ENCODE assay signal across 17 cellular contexts in genomic region chrX:147916375-147916968, GRCh38. TPM values are rescaled to one million over a fixed set of nuclear protein-coding genes. Genes with fewer than 3 reads are reported as not detected.
DNase-seq lines count a peak whose midpoint lies in the region; ATAC-seq and TF ChIP-seq lines count a peak whose summit lies in the region.
"Had no signal": no experiment of that assay in that cellular context is flagged by ENCODE, and none has a peak within 500 bp of the region (broad histone marks: within the 10 kb centered on the region; RNA-seq: fewer than 3 reads in every experiment).

No MANE protein-coding gene starts in this region.

- H3K27ac Mint-ChIP-seq in CD4-positive, CD25-positive, alpha-beta regulatory T cell = peak overlapping the region; percentile 13 to 93 (median 28)
- peak overlapping the region; percentile 15 to 96 (median 74) for H3K27ac Mint-ChIP-seq in CD8-positive, alpha-beta memory T cell
- H3K27ac Mint-ChIP-seq in activated CD4-positive, alpha-beta memory T cell treated with anti-CD3 and anti-CD28 coated beads, Interleukin-2, amount 10 ng/mL, durations not matched to agents 7 days and 5 days = peak overlapping the region; percentile 31
- peak overlapping the region; percentile 30 to 93 (median 54) for H3K27ac Mint-ChIP-seq in naive thymus-derived CD8-positive, alpha-beta T cell

- ATAC-seq in CD4-positive, CD25-positive, alpha-beta regulatory T cell (ENCODE audit: low read depth in 2 of 2) = no peak
- no peak for ATAC-seq in naive thymus-derived CD8-positive, alpha-beta T cell
- no peak for ATAC-seq in HG03039 (IDR thresholded peaks at IDR 0.05; ENCODE audit: unreplicated experiment)
- ATAC-seq: activated naive CD4-positive, alpha-beta T cell treated with anti-CD3 and anti-CD28 coated beads, Interleukin-2, amount 50 U/mL, for 72 hours; gastroesophageal sphincter had no signal

- no peaks in the 10 kb centered on the region for H3K9me3 ChIP-seq in CD4-positive, CD25-positive, alpha-beta regulatory T cell (ENCODE audit: control insufficient read depth in 2 of 2, low read length in 2 of 2)
- no peaks in the 10 kb centered on the region for H3K9me3 ChIP-seq in CD8-positive, alpha-beta memory T cell (ENCODE audit: low read length)
- H3K9me3 ChIP-seq: gastroesophageal sphincter had no signal

- H3K36me3 ChIP-seq in CD4-positive, CD25-positive, alpha-beta regulatory T cell (ENCODE audit: control insufficient read depth, insufficient read depth, low read length) = no peaks in the 10 kb centered on the region
- no peaks in the 10 kb centered on the region for H3K36me3 ChIP-seq in CD8-positive, alpha-beta memory T cell (ENCODE audit: insufficient read depth, low read length)
- no peaks in the 10 kb centered on the region for H3K36me3 ChIP-seq in mesendoderm (ENCODE audit: control insufficient read depth, insufficient read depth, low read length)
- H3K36me3 ChIP-seq: gastroesophageal sphincter had no signal

- no peak for TF ChIP-seq CTCF in GM13977 (IDR thresholded peaks at IDR 0.05; ENCODE audit: extremely low read depth, insufficient read depth, missing control alignments)

- H3K79me2 ChIP-seq in mesendoderm (ENCODE audit: control insufficient read depth, insufficient read depth, low read length) = peaks cover 35% of the 10 kb centered on the region

- no peak overlapping the region for H4K8ac ChIP-seq in mesendoderm (ENCODE audit: low read depth, low read length)

- no peak overlapping the region for H2AK5ac ChIP-seq in mesendoderm (ENCODE audit: low read length)

- H2BK15ac ChIP-seq in mesendoderm (replicated peaks; ENCODE audit: low read depth) = no peak overlapping the region

- no peaks in the 10 kb centered on the region for H3K27me3 Mint-ChIP-seq in CD4-positive, CD25-positive, alpha-beta regulatory T cell
- H3K27me3 Mint-ChIP-seq in CD8-positive, alpha-beta memory T cell = peaks cover 0 to 6% of the 10 kb centered on the region in 2 donors
- H3K27me3 Mint-ChIP-seq in activated CD4-positive, alpha-beta memory T cell treated with anti-CD3 and anti-CD28 coated beads, Interleukin-2, amount 10 ng/mL, durations not matched to agents 7 days and 5 days = no peaks in the 10 kb centered on the region
- no peaks in the 10 kb centered on the region for H3K27me3 Mint-ChIP-seq in naive thymus-derived CD8-positive, alpha-beta T cell

- H3K9ac ChIP-seq in mesendoderm (ENCODE audit: low read length) = no peak overlapping the region

- peaks cover 43% of the 10 kb centered on the region for H3K4me1 ChIP-seq in CD4-positive, CD25-positive, alpha-beta regulatory T cell (ENCODE audit: control insufficient read depth, insufficient read depth, low read length, poor library complexity, severe bottlenecking)
- peaks cover 61% of the 10 kb centered on the region for H3K4me1 ChIP-seq in CD8-positive, alpha-beta memory T cell (ENCODE audit: insufficient read depth, low read length)
- no peaks in the 10 kb centered on the region for H3K4me1 ChIP-seq in mesendoderm (ENCODE audit: control insufficient read depth, low read depth, low read length)

- no peaks in the 10 kb centered on the region for H3K27me3 ChIP-seq in CD4-positive, CD25-positive, alpha-beta regulatory T cell (ENCODE audit: control insufficient read depth, insufficient read depth, low read length)
- H3K27me3 ChIP-seq in CD8-positive, alpha-beta memory T cell (ENCODE audit: insufficient read depth, low read length, poor library complexity, severe bottlenecking) = no peaks in the 10 kb centered on the region
- H3K27me3 ChIP-seq in mesendoderm (ENCODE audit: insufficient read depth, low read length, poor library complexity) = no peaks in the 10 kb centered on the region
- H3K27me3 ChIP-seq: gastroesophageal sphincter had no signal

- no peak overlapping the region for H3K56ac ChIP-seq in mesendoderm (ENCODE audit: low read length)

- H3K4me1 Mint-ChIP-seq in CD4-positive, CD25-positive, alpha-beta regulatory T cell = peaks cover 11 to 67% (median 43%) of the 10 kb centered on the region in 4 donors
- H3K4me1 Mint-ChIP-seq in CD8-positive, alpha-beta memory T cell = peaks cover 58 to 82% (median 82%) of the 10 kb centered on the region in 3 donors
- peaks cover 57% of the 10 kb centered on the region for H3K4me1 Mint-ChIP-seq in activated CD4-positive, alpha-beta memory T cell treated with anti-CD3 and anti-CD28 coated beads, Interleukin-2, amount 10 ng/mL, durations not matched to agents 7 days and 5 days
- peaks cover 17 to 81% (median 48%) of the 10 kb centered on the region in 4 donors for H3K4me1 Mint-ChIP-seq in naive thymus-derived CD8-positive, alpha-beta T cell

- H2BK5ac ChIP-seq in mesendoderm (ENCODE audit: low read length) = no peak overlapping the region

- no peaks in the 10 kb centered on the region for H3K79me1 ChIP-seq in mesendoderm (ENCODE audit: low read length)

- no peak overlapping the region for H4K5ac ChIP-seq in mesendoderm (ENCODE audit: low read length)

- no peaks in the 10 kb centered on the region for H3K9me3 Mint-ChIP-seq in CD4-positive, CD25-positive, alpha-beta regulatory T cell
- no peaks in the 10 kb centered on the region for H3K9me3 Mint-ChIP-seq in CD8-positive, alpha-beta memory T cell
- no peaks in the 10 kb centered on the region for H3K9me3 Mint-ChIP-seq in activated CD4-positive, alpha-beta memory T cell treated with anti-CD3 and anti-CD28 coated beads, Interleukin-2, amount 10 ng/mL, durations not matched to agents 7 days and 5 days
- no peaks in the 10 kb centered on the region for H3K9me3 Mint-ChIP-seq in naive thymus-derived CD8-positive, alpha-beta T cell
- H3K9me3 Mint-ChIP-seq: activated naive CD4-positive, alpha-beta T cell treated with anti-CD3 and anti-CD28 coated beads, Interleukin-2, amount 50 U/mL, for 72 hours had no signal

- POLR2A ChIA-PET in CD8-positive, alpha-beta memory T cell (lab: Charles Lee) = no interaction called here
- POLR2A ChIA-PET in activated CD4-positive, alpha-beta memory T cell treated with anti-CD3 and anti-CD28 coated beads, Interleukin-2, amount 10 ng/mL, durations not matched to agents 7 days and 5 days (lab: Charles Lee) = no interaction called here
- POLR2A ChIA-PET in naive thymus-derived CD8-positive, alpha-beta T cell (lab: Charles Lee) = no interaction called here

- no peaks in the 10 kb centered on the region for H3K36me3 Mint-ChIP-seq in CD4-positive, CD25-positive, alpha-beta regulatory T cell
- peaks cover 0 to 6% (median 0%) of the 10 kb centered on the region in 3 donors for H3K36me3 Mint-ChIP-seq in CD8-positive, alpha-beta memory T cell
- peaks cover 11% of the 10 kb centered on the region for H3K36me3 Mint-ChIP-seq in activated CD4-positive, alpha-beta memory T cell treated with anti-CD3 and anti-CD28 coated beads, Interleukin-2, amount 10 ng/mL, durations not matched to agents 7 days and 5 days (ENCODE audit: low read depth)
- peaks cover 0 to 3% (median 0%) of the 10 kb centered on the region in 3 donors for H3K36me3 Mint-ChIP-seq in naive thymus-derived CD8-positive, alpha-beta T cell

- CTCF ChIA-PET in CD8-positive, alpha-beta memory T cell (lab: Charles Lee) = interaction anchor here (1.3 kb wide), 1 partner anchor 1555 kb away, joined by 3 read pairs; no protein-coding TSS in a partner anchor
- CTCF ChIA-PET in activated CD4-positive, alpha-beta memory T cell treated with anti-CD3 and anti-CD28 coated beads, Interleukin-2, amount 10 ng/mL, durations not matched to agents 7 days and 5 days (lab: Charles Lee) = no interaction called here

- H3K4me3 ChIP-seq in CD4-positive, CD25-positive, alpha-beta regulatory T cell (ENCODE audit: low read depth, low read length) = no peak overlapping the region
- no peak overlapping the region for H3K4me3 ChIP-seq in CD8-positive, alpha-beta memory T cell (ENCODE audit: low read length)
- no peak overlapping the region for H3K4me3 ChIP-seq in mesendoderm (ENCODE audit: low read length)
- H3K4me3 ChIP-seq: gastroesophageal sphincter had no signal

- no peak overlapping the region for H3K4me2 ChIP-seq in mesendoderm (ENCODE audit: low read length)

- no peak overlapping the region for H3K18ac ChIP-seq in mesendoderm (ENCODE audit: low read length)

- H3K4me3 Mint-ChIP-seq in CD4-positive, CD25-positive, alpha-beta regulatory T cell = peak overlapping the region in 3 of 4 donors; percentile 38 to 83 (median 71)
- peak overlapping the region; percentile 2 to 94 (median 23) for H3K4me3 Mint-ChIP-seq in CD8-positive, alpha-beta memory T cell
- no peak overlapping the region for H3K4me3 Mint-ChIP-seq in activated CD4-positive, alpha-beta memory T cell treated with anti-CD3 and anti-CD28 coated beads, Interleukin-2, amount 10 ng/mL, durations not matched to agents 7 days and 5 days
- peak overlapping the region in 3 of 10 donors; percentile 11 to 45 (median 22) for H3K4me3 Mint-ChIP-seq in naive thymus-derived CD8-positive, alpha-beta T cell

- in situ Hi-C loops in GM13977 (cut with MboI; ENCODE audit: low pct_unique_long_range_greater_than_20kb, low sequenced_read_pairs, unreplicated experiment) = no loop called here

- DNase-seq in CD4-positive, CD25-positive, alpha-beta regulatory T cell = no peak
- DNase-seq in CD8-positive, alpha-beta memory T cell = no peak
- DNase-seq in activated CD4-positive, alpha-beta memory T cell treated with anti-CD3 and anti-CD28 coated beads, Interleukin-2, amount 10 ng/mL, durations not matched to agents 7 days and 5 days = no peak
- no peak for DNase-seq in naive thymus-derived CD8-positive, alpha-beta T cell
- DNase-seq in mesendoderm (no peak), GM13977 (ENCODE audit: low spot score) (no peak)
- DNase-seq: dermis blood vessel endothelial cell; DMS 273 treated with DMSO at 0.1 percent for 48 hours; MM.1S; NCI-H1694 treated with DMSO at 0.1 percent for 48 hours; NCI-H345; posterior cingulate gyrus; small intestine; stimulated activated CD4-positive, alpha-beta T cell treated with anti-CD3 and anti-CD28 coated beads, Interleukin-4, amount 100 ng/mL, for 24 hours had no signal

- H2BK120ac ChIP-seq in mesendoderm (ENCODE audit: low read depth, low read length) = no peak overlapping the region

- H3K23ac ChIP-seq in mesendoderm (ENCODE audit: low read length) = no peak overlapping the region

- WGBS in mesendoderm (ENCODE audit: extremely low coverage, insufficient coverage, low lambda C conversion rate) = no CpG with 5 or more reads among the region's 6 CpGs

- peak overlapping the region; percentile 68 for H3K27ac ChIP-seq in CD4-positive, CD25-positive, alpha-beta regulatory T cell (ENCODE audit: insufficient read depth, low read length, poor library complexity, severe bottlenecking)
- H3K27ac ChIP-seq in CD8-positive, alpha-beta memory T cell (ENCODE audit: low read depth, low read length) = no peak overlapping the region
- no peak overlapping the region for H3K27ac ChIP-seq in mesendoderm (ENCODE audit: low read depth, low read length)
- H3K27ac ChIP-seq: gastroesophageal sphincter had no signal

- H3K4ac ChIP-seq in mesendoderm (ENCODE audit: low read depth, low read length) = no peak overlapping the region

RNA-seq across cellular contexts. Expression of gene FMR1, which starts 4.8 kb away (rescaled TPM):
- 89.5 TPM for total RNA-seq in CD4-positive, CD25-positive, alpha-beta regulatory T cell
- 10 to 100 TPM in 1 of 4 donors, 1 to 10 TPM in 3; 5.6 to 10.4 (median 8.8) TPM for polyA plus RNA-seq in CD4-positive, CD25-positive, alpha-beta regulatory T cell
- 10 to 100 TPM; 38.7 to 42.7 TPM for total RNA-seq in CD8-positive, alpha-beta memory T cell
- polyA plus RNA-seq in CD8-positive, alpha-beta memory T cell = 7.2 TPM
- total RNA-seq in activated CD4-positive, alpha-beta memory T cell treated with anti-CD3 and anti-CD28 coated beads, Interleukin-2, amount 10 ng/mL, durations not matched to agents 7 days and 5 days = 10 to 100 TPM; 55.5 to 58.7 TPM
- 10 to 100 TPM; 74.7 to 88.1 TPM for total RNA-seq in naive thymus-derived CD8-positive, alpha-beta T cell
- 10 to 100 TPM in 1 of 3 donors, 1 to 10 TPM in 2; 5.8 to 11.4 (median 6.7) TPM for polyA plus RNA-seq in naive thymus-derived CD8-positive, alpha-beta T cell
- 27.2 TPM for polyA plus RNA-seq in mesendoderm (2013, experiment 1 of 2)
- polyA plus RNA-seq in mesendoderm (2013, experiment 2 of 2) = 29.5 TPM
